In the genomic region with DNA sequence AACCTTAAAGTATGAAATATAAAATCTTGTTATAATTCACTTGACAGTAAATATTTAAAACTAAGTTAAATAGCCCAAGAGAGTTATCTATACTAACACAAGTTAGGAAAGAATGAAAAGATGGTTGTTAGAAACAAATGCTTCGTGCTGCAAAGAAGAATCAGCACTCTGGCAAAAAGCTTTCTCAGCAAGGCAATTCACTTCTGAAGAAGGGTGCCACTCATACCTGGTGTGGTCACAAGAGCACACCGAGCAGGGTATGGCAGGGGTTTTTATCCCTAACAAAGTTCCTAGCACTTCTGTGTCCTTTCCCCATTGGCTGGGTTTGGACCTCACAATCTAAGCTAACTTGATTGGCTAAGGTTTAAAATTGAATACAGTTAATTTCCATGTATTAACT, we compare ENCODE assay signal across 3 cellular contexts.
TF ChIP-seq lines count a peak whose summit lies in the region.

No MANE protein-coding gene starts in this region.

TF ChIP-seq in HepG2, 621 proteins besides CTCF, POLR2A, EP300 and RAD21:
- no peak for TF ChIP-seq ZNF652 (CRISPR knock-in tag; IDR thresholded peaks at IDR 0.05; ENCODE audit: borderline replicate concordance, low read depth)
- peak; percentile 94; the same call in 1 of the 2 replicates for TF ChIP-seq ZNF562 (CRISPR knock-in tag; IDR thresholded peaks at IDR 0.05; ENCODE audit: borderline replicate concordance)
- no peak for TF ChIP-seq LCORL (IDR thresholded peaks at IDR 0.05)
- no peak for TF ChIP-seq LCORL (CRISPR knock-in tag; IDR thresholded peaks at IDR 0.05)

TF ChIP-seq in Ishikawa, 13 proteins besides CTCF, POLR2A, EP300 and RAD21:
- TF ChIP-seq, protein P1, sequence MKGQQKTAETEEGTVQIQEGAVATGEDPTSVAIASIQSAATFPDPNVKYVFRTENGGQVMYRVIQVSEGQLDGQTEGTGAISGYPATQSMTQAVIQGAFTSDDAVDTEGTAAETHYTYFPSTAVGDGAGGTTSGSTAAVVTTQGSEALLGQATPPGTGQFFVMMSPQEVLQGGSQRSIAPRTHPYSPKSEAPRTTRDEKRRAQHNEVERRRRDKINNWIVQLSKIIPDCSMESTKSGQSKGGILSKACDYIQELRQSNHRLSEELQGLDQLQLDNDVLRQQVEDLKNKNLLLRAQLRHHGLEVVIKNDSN (IDR thresholded peaks at IDR 0.05), result 0 out of 2 replicates have a peak, but pooled peaks have one; percentile 8
- TF ChIP-seq, protein P2, sequence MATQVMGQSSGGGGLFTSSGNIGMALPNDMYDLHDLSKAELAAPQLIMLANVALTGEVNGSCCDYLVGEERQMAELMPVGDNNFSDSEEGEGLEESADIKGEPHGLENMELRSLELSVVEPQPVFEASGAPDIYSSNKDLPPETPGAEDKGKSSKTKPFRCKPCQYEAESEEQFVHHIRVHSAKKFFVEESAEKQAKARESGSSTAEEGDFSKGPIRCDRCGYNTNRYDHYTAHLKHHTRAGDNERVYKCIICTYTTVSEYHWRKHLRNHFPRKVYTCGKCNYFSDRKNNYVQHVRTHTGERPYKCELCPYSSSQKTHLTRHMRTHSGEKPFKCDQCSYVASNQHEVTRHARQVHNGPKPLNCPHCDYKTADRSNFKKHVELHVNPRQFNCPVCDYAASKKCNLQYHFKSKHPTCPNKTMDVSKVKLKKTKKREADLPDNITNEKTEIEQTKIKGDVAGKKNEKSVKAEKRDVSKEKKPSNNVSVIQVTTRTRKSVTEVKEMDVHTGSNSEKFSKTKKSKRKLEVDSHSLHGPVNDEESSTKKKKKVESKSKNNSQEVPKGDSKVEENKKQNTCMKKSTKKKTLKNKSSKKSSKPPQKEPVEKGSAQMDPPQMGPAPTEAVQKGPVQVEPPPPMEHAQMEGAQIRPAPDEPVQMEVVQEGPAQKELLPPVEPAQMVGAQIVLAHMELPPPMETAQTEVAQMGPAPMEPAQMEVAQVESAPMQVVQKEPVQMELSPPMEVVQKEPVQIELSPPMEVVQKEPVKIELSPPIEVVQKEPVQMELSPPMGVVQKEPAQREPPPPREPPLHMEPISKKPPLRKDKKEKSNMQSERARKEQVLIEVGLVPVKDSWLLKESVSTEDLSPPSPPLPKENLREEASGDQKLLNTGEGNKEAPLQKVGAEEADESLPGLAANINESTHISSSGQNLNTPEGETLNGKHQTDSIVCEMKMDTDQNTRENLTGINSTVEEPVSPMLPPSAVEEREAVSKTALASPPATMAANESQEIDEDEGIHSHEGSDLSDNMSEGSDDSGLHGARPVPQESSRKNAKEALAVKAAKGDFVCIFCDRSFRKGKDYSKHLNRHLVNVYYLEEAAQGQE (IDR thresholded peaks at IDR 0.05; ENCODE audit: low read depth), result no peak
- no peak for TF ChIP-seq EGR1 (IDR thresholded peaks at IDR 0.05)
- no peak for TF ChIP-seq CREB1 (IDR thresholded peaks at IDR 0.05; ENCODE audit: low read depth)
- TF ChIP-seq CEBPB (IDR thresholded peaks at IDR 0.05), result no peak
- TF ChIP-seq FOXM1 (IDR thresholded peaks at IDR 0.05; ENCODE audit: borderline replicate concordance, low read depth), result no peak

TF ChIP-seq in K562, 482 proteins besides CTCF, POLR2A, EP300 and RAD21:
- TF ChIP-seq, protein P3, sequence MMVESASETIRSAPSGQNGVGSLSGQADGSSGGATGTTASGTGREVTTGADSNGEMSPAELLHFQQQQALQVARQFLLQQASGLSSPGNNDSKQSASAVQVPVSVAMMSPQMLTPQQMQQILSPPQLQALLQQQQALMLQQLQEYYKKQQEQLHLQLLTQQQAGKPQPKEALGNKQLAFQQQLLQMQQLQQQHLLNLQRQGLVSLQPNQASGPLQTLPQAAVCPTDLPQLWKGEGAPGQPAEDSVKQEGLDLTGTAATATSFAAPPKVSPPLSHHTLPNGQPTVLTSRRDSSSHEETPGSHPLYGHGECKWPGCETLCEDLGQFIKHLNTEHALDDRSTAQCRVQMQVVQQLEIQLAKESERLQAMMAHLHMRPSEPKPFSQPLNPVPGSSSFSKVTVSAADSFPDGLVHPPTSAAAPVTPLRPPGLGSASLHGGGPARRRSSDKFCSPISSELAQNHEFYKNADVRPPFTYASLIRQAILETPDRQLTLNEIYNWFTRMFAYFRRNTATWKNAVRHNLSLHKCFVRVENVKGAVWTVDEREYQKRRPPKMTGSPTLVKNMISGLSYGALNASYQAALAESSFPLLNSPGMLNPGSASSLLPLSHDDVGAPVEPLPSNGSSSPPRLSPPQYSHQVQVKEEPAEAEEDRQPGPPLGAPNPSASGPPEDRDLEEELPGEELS (CRISPR knock-in tag; IDR thresholded peaks at IDR 0.05; ENCODE audit: borderline replicate concordance), result no peak
- 0 out of 2 replicates have a peak, but pooled peaks have one; percentile 29 for TF ChIP-seq ZNF561 (CRISPR knock-in tag; conservative IDR thresholded peaks at IDR 0.05)
- TF ChIP-seq RBBP5 (IDR thresholded peaks at IDR 0.05; ENCODE audit: borderline replicate concordance, insufficient read depth, low read length, poor library complexity, severe bottlenecking), result no peak
- TF ChIP-seq, protein P1 (CRISPR knock-in tag; IDR thresholded peaks at IDR 0.05), result no peak
- no peak for TF ChIP-seq ZNF583 (CRISPR knock-in tag; IDR thresholded peaks at IDR 0.05)
- 0 out of 2 replicates have a peak, but pooled peaks have one; percentile 47 for TF ChIP-seq CBX5 (IDR thresholded peaks at IDR 0.05; ENCODE audit: borderline replicate concordance, low read depth)
